In the genomic region with DNA sequence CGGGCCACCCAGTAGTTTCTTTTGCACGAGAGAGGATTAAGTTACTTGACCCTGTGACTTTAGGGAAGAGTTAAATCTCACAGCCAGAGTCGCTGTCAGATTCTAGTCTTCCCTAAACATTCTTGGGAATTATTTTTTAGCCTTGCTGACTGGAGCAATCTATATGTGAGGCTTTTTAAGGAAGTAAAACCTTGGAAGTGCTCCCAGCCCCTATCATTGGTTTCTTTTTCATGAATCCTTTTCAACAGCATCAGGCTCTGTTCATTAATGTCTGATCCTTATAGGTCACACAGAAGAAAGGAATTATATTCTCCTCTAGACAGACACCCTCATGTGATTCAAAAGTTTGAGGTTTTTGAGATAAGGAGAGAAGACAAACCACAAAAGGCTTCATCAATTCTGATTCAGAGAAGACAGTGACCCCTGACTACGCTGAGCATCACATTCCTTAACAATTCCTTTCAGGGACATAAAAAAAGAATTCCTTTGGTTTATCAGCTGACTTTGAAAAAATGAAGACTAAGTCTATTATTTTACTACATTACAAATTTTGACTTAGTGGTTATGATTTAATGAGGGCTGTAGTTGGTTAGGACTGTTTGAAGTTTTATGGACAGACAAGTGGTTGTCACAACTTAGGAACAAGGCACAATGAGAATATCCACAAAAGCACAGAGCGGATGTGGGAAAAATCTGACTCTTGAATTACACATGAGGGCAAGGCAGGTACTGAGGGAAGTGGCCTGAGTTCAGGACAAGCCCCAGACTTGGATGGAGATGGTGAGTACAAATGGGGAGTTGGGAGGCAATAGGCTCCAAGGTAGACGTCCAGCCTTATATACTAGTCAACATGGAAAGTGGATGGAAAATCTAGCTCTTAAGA, we compare ENCODE assay signal across 17 cellular contexts.
DNase-seq lines count a peak whose midpoint lies in the region; ATAC-seq and TF ChIP-seq lines count a peak whose summit lies in the region.
"Had no signal": no experiment of that assay in that cellular context is flagged by ENCODE, and none has a peak within 500 bp of the region (broad histone marks: within the 10 kb centered on the region; RNA-seq: fewer than 3 reads in every experiment).

No MANE protein-coding gene starts in this region.

- H3K27me3 ChIP-seq in BJ (ENCODE audit: control insufficient read depth, insufficient read depth, low read length) (no peaks in the 10 kb centered on the region), neural progenitor cell (no peaks in the 10 kb centered on the region)
- H3K27me3 ChIP-seq: thyroid gland had no signal

- TF ChIP-seq CTCF in BJ (IDR thresholded peaks at IDR 0.05; ENCODE audit: insufficient read depth, low read depth, low read length) (no peak), neural progenitor cell (IDR thresholded peaks at IDR 0.05) (no peak)

- CTCF ChIA-PET in BJ (lab: Yijun Ruan, JAX): no interaction called here
- CTCF ChIA-PET in activated CD8-positive, alpha-beta memory T cell treated with anti-CD3 and anti-CD28 coated beads, Interleukin-2, amount 10 ng/mL, durations not matched to agents 7 days and 5 days (lab: Charles Lee): no interaction called here

- H3K9ac ChIP-seq in neural progenitor cell: no peak overlapping the region
- H3K9ac ChIP-seq: KMS-11 had no signal

- no peak overlapping the region for H2AFZ ChIP-seq in neural progenitor cell (replicated peaks)

- intact Hi-C loops in dendritic cell treated with granulocyte-macrophage colony-stimulating factor and Interleukin-4, amounts not matched to agents 40 ng/mL and 50 ng/mL, for 4 days (cut with micrococcal nuclease): no loop called here
- intact Hi-C loops in left colon (cut with DNase I, micrococcal nuclease): no loop called here

- H3K36me3 ChIP-seq in BJ (ENCODE audit: control insufficient read depth, insufficient read depth, low read length): no peaks in the 10 kb centered on the region
- H3K36me3 ChIP-seq in neural progenitor cell: no peaks in the 10 kb centered on the region
- H3K36me3 ChIP-seq: thyroid gland had no signal

- H3K27ac Mint-ChIP-seq in dendritic cell treated with granulocyte-macrophage colony-stimulating factor and Interleukin-4, amounts not matched to agents 40 ng/mL and 50 ng/mL, for 4 days: peak overlapping the region; percentile 22
- H3K27ac Mint-ChIP-seq in neural progenitor cell: no peak overlapping the region
- no peak overlapping the region for H3K27ac Mint-ChIP-seq in activated CD8-positive, alpha-beta memory T cell treated with anti-CD3 and anti-CD28 coated beads, Interleukin-2, amount 10 ng/mL, durations not matched to agents 7 days and 5 days
- H3K27ac Mint-ChIP-seq: activated T-cell treated with anti-CD3 and anti-CD28 coated beads, Interleukin-2, amount 50 U/mL, for 72 hours had no signal

- H3K9me3 ChIP-seq in neural progenitor cell (ENCODE audit: low read depth): no peaks in the 10 kb centered on the region
- H3K9me3 ChIP-seq: thyroid gland had no signal

- no peaks in the 10 kb centered on the region for H3K9me3 Mint-ChIP-seq in dendritic cell treated with granulocyte-macrophage colony-stimulating factor and Interleukin-4, amounts not matched to agents 40 ng/mL and 50 ng/mL, for 4 days
- H3K9me3 Mint-ChIP-seq in neural progenitor cell: peaks cover 4% of the 10 kb centered on the region
- peaks cover 6% of the 10 kb centered on the region for H3K9me3 Mint-ChIP-seq in activated CD8-positive, alpha-beta memory T cell treated with anti-CD3 and anti-CD28 coated beads, Interleukin-2, amount 10 ng/mL, durations not matched to agents 7 days and 5 days (ENCODE audit: low read depth)

- no peak overlapping the region for H3K4me3 Mint-ChIP-seq in dendritic cell treated with granulocyte-macrophage colony-stimulating factor and Interleukin-4, amounts not matched to agents 40 ng/mL and 50 ng/mL, for 4 days
- no peak overlapping the region for H3K4me3 Mint-ChIP-seq in neural progenitor cell
- no peak overlapping the region for H3K4me3 Mint-ChIP-seq in activated CD8-positive, alpha-beta memory T cell treated with anti-CD3 and anti-CD28 coated beads, Interleukin-2, amount 10 ng/mL, durations not matched to agents 7 days and 5 days
- H3K4me3 Mint-ChIP-seq: activated T-cell treated with anti-CD3 and anti-CD28 coated beads, Interleukin-2, amount 50 U/mL, for 72 hours; CD4-positive, CD25-positive, alpha-beta regulatory T cell had no signal

- H3K4me2 ChIP-seq in neural progenitor cell: peak overlapping the region; percentile 38
- H3K4me2 ChIP-seq: KMS-11 had no signal

- peaks cover 10% of the 10 kb centered on the region for H3K4me1 ChIP-seq in neural progenitor cell
- H3K4me1 ChIP-seq: thyroid gland had no signal

- H4K20me1 ChIP-seq in neural progenitor cell (ENCODE audit: low read depth): no peaks in the 10 kb centered on the region

- peaks cover 34% of the 10 kb centered on the region for H3K4me1 Mint-ChIP-seq in dendritic cell treated with granulocyte-macrophage colony-stimulating factor and Interleukin-4, amounts not matched to agents 40 ng/mL and 50 ng/mL, for 4 days (ENCODE audit: low read depth)
- H3K4me1 Mint-ChIP-seq in neural progenitor cell: peaks cover 27% of the 10 kb centered on the region
- H3K4me1 Mint-ChIP-seq in activated CD8-positive, alpha-beta memory T cell treated with anti-CD3 and anti-CD28 coated beads, Interleukin-2, amount 10 ng/mL, durations not matched to agents 7 days and 5 days: peaks cover 6% of the 10 kb centered on the region

- DNase-seq in BJ (ENCODE audit: low read depth): peak; percentile 53
- DNase-seq in M059J (ENCODE audit: low read depth): peak; percentile 88
- DNase-seq in neural progenitor cell (ENCODE audit: low spot score): peak; percentile 52
- DNase-seq in DMS153 treated with DMSO at 0.1 percent for 48 hours (lab: John Stamatoyannopoulos, UW; ENCODE audit: unreplicated experiment): no peak
- no peak for DNase-seq in activated CD8-positive, alpha-beta memory T cell treated with anti-CD3 and anti-CD28 coated beads, Interleukin-2, amount 10 ng/mL, durations not matched to agents 7 days and 5 days
- no peak for DNase-seq in activated T-cell treated with anti-CD3 and anti-CD28 coated beads, Interleukin-2, amount 50 U/mL, for 1 hour
- DNase-seq in left colon: no peak
- DNase-seq: activated CD4-positive, CD25-positive, alpha-beta regulatory T cell treated with anti-CD3 and anti-CD28 coated beads, Interleukin-2, amount 50 U/mL, for 72 hours; activated T-cell treated with anti-CD3 and anti-CD28 coated beads, Interleukin-2, amount 50 U/mL, for 72 hours; CD4-positive, CD25-positive, alpha-beta regulatory T cell; cerebellar nuclear complex; H7; NCI-H2171 treated with DMSO at 0.1 percent for 48 hours; thyroid gland had no signal

- no peaks in the 10 kb centered on the region for H3K36me3 Mint-ChIP-seq in dendritic cell treated with granulocyte-macrophage colony-stimulating factor and Interleukin-4, amounts not matched to agents 40 ng/mL and 50 ng/mL, for 4 days (ENCODE audit: low read depth)
- H3K36me3 Mint-ChIP-seq in neural progenitor cell: no peaks in the 10 kb centered on the region
- peaks cover 3% of the 10 kb centered on the region for H3K36me3 Mint-ChIP-seq in activated CD8-positive, alpha-beta memory T cell treated with anti-CD3 and anti-CD28 coated beads, Interleukin-2, amount 10 ng/mL, durations not matched to agents 7 days and 5 days
- H3K36me3 Mint-ChIP-seq: CD4-positive, CD25-positive, alpha-beta regulatory T cell had no signal

- ATAC-seq in activated CD8-positive, alpha-beta memory T cell treated with anti-CD3 and anti-CD28 coated beads, Interleukin-2, amount 10 ng/mL, durations not matched to agents 7 days and 5 days: no peak
- ATAC-seq in left colon: no peak
- ATAC-seq: activated T-cell treated with anti-CD3 and anti-CD28 coated beads, Interleukin-2, amount 50 U/mL, for 72 hours had no signal

- POLR2A ChIA-PET in BJ (lab: Charles Lee): no interaction called here

- H3K27ac ChIP-seq in neural progenitor cell: no peak overlapping the region
- H3K27ac ChIP-seq: KMS-11, thyroid gland had no signal

- no peaks in the 10 kb centered on the region for H3K27me3 Mint-ChIP-seq in dendritic cell treated with granulocyte-macrophage colony-stimulating factor and Interleukin-4, amounts not matched to agents 40 ng/mL and 50 ng/mL, for 4 days
- no peaks in the 10 kb centered on the region for H3K27me3 Mint-ChIP-seq in neural progenitor cell (ENCODE audit: insufficient read depth, low read depth)
- no peaks in the 10 kb centered on the region for H3K27me3 Mint-ChIP-seq in activated CD8-positive, alpha-beta memory T cell treated with anti-CD3 and anti-CD28 coated beads, Interleukin-2, amount 10 ng/mL, durations not matched to agents 7 days and 5 days
- H3K27me3 Mint-ChIP-seq: CD4-positive, CD25-positive, alpha-beta regulatory T cell had no signal

- no peaks in the 10 kb centered on the region for H3K79me2 ChIP-seq in neural progenitor cell (ENCODE audit: low read depth)

- no peaks in the 10 kb centered on the region for H3F3A ChIP-seq in neural progenitor cell (ENCODE audit: low read depth)

- H3K4me3 ChIP-seq in BJ (ENCODE audit: low read depth, low read length): no peak overlapping the region
- no peak overlapping the region for H3K4me3 ChIP-seq in neural progenitor cell
- H3K4me3 ChIP-seq: lung, thyroid gland had no signal

Comparison
In these comparisons a context has a peak if more than half of its experiments do, and no peak if none do; other contexts are left out.
1. DNase-seq: peak in BJ (single experiment), M059J (single experiment) and neural progenitor cell (single experiment); none in DMS153 treated with DMSO at 0.1 percent for 48 hours (single experiment), activated CD8-positive, alpha-beta memory T cell treated with anti-CD3 and anti-CD28 coated beads, Interleukin-2, amount 10 ng/mL, durations not matched to agents 7 days and 5 days (single experiment), activated T-cell treated with anti-CD3 and anti-CD28 coated beads, Interleukin-2, amount 50 U/mL, for 1 hour (single experiment) and left colon (0 of 2).